Comparison of ENCODE assay signal across 7 cellular contexts in genomic region chr14:66070542-66071319, GRCh38.
DNase-seq lines count a peak whose midpoint lies in the region; TF ChIP-seq lines count a peak whose summit lies in the region.

No MANE protein-coding gene starts in this region.

- H3K36me3 ChIP-seq in ascending aorta = no peaks in the 10 kb centered on the region

- DNase-seq in GM10266 (ENCODE audit: extremely low spot score) (peak; percentile 67), HL-60 (ENCODE audit: low read depth in 1 of 2, low spot score in 1 of 2) (peak in 1 of 2 experiments; percentile 1), T-helper 1 cell (peak; percentile 20 to 66 (median 40)), ascending aorta (ENCODE audit: low spot score in 2 of 2) (no peak), iPS-NIHi7 (ENCODE audit: extremely low spot score) (peak; percentile 91), NCI-H128 (lab: John Stamatoyannopoulos, UW; ENCODE audit: unreplicated experiment) (no peak)
- DNase-seq in stimulated activated CD4-positive, alpha-beta T cell treated with anti-CD3 and anti-CD28 coated beads, Interleukin-4, amount 100 ng/mL, for 4 hours = peak; percentile 50 to 69

- H3K4me1 ChIP-seq in ascending aorta = no peaks in the 10 kb centered on the region

- H3K9me3 ChIP-seq in ascending aorta = no peaks in the 10 kb centered on the region

- peak; percentile 76 for TF ChIP-seq CTCF in GM10266 (IDR thresholded peaks at IDR 0.05; ENCODE audit: control insufficient read depth, insufficient read depth, low read depth, missing control alignments)
- peak; percentile 19 for TF ChIP-seq CTCF in HL-60 (IDR thresholded peaks at IDR 0.05; ENCODE audit: insufficient read depth, low read length)
- TF ChIP-seq CTCF in ascending aorta (IDR thresholded peaks at IDR 0.05) = peak; percentile 30 to 44 (median 37)

- intact Hi-C loops in ascending aorta (cut with DNase I) = no loop called here

- no peak overlapping the region for H3K27ac ChIP-seq in HL-60 (replicated peaks)
- H3K27ac ChIP-seq in ascending aorta = no peak overlapping the region

- H3K4me3 ChIP-seq in HL-60 (replicated peaks; ENCODE audit: insufficient read depth, low read length) (no peak overlapping the region), ascending aorta (no peak overlapping the region)

- H3K27me3 ChIP-seq in HL-60 (ENCODE audit: insufficient read depth, poor library complexity, severe bottlenecking) (no peaks in the 10 kb centered on the region), ascending aorta (no peaks in the 10 kb centered on the region)

Comparison
In these comparisons a context has a peak if more than half of its experiments do, and no peak if none do; other contexts are left out.
1. DNase-seq: peak in GM10266 (single experiment), T-helper 1 cell (5 of 5), iPS-NIHi7 (single experiment) and stimulated activated CD4-positive, alpha-beta T cell treated with anti-CD3 and anti-CD28 coated beads, Interleukin-4, amount 100 ng/mL, for 4 hours (2 of 2); none in ascending aorta (0 of 2) and NCI-H128 (single experiment).
2. CTCF ChIP-seq: peak in every context shown above with its lines; median percentile 76 in GM10266; 37 in ascending aorta; 19 in HL-60.